Comparison of ENCODE assay signal across 10 cellular contexts in genomic region chr10:21888959-21889358, GRCh38.
A peak's percentile ranks its signal among the peaks of the same experiment; 100 is the strongest.
DNase-seq lines count a peak whose midpoint lies in the region; ATAC-seq lines count a peak whose summit lies in the region.
"Had no signal": no experiment of that assay in that cellular context is flagged by ENCODE, and none has a peak within 500 bp of the region (broad histone marks: within the 10 kb centered on the region; RNA-seq: fewer than 3 reads in every experiment).

No MANE protein-coding gene starts in this region.

- peaks cover 60 to 63% (median 61%) of the 10 kb centered on the region in 3 donors for H3K4me1 Mint-ChIP-seq in CD8-positive, alpha-beta memory T cell
- H3K4me1 Mint-ChIP-seq in T-cell: peaks cover 35 to 46% (median 38%) of the 10 kb centered on the region in 3 donors

- peaks cover 25% of the 10 kb centered on the region for H3K4me1 ChIP-seq in CD8-positive, alpha-beta memory T cell (ENCODE audit: insufficient read depth, low read length)
- no peaks in the 10 kb centered on the region for H3K4me1 ChIP-seq in GM23248 (ENCODE audit: insufficient read depth)
- H3K4me1 ChIP-seq in HAP-1: no peaks in the 10 kb centered on the region; the same call in 1 of the 2 replicates

- in situ Hi-C loops in GM23248 (cut with MboI) (no loop called here), ACHN (cut with HindIII; ENCODE audit: low pct_ligation_motif_present, low pct_unique_long_range_greater_than_20kb, low sequenced_read_pairs) (no loop called here), HAP-1 (cut with MboI; ENCODE audit: low sequenced_read_pairs) (no loop called here)

- CTCF ChIA-PET in CD8-positive, alpha-beta memory T cell (lab: Charles Lee): no interaction called here
- CTCF ChIA-PET in T-cell (lab: Charles Lee): interaction anchor here (0.6 to 0.7 kb wide), 4 partner anchors 11 to 73 kb away, joined by 3 to 7 read pairs (median 4); no protein-coding TSS in a partner anchor

- H3K9ac ChIP-seq in GM23248: no peak overlapping the region

- H3K9me3 Mint-ChIP-seq in CD8-positive, alpha-beta memory T cell: peaks cover 4 to 31% (median 28%) of the 10 kb centered on the region in 5 donors
- peaks cover 23 to 37% (median 32%) of the 10 kb centered on the region in 3 donors for H3K9me3 Mint-ChIP-seq in T-cell

- H3K4me3 ChIP-seq in CD8-positive, alpha-beta memory T cell (ENCODE audit: low read length): no peak overlapping the region
- H3K4me3 ChIP-seq in GM23248 (no peak overlapping the region), HAP-1 (no peak overlapping the region)
- H3K4me3 ChIP-seq: MG63 had no signal

- WGBS in GM23248 (ENCODE audit: low coverage in 1 of 2, low lambda C conversion rate in 2 of 2, missing lambda C conversion rate in 2 of 2), 2 experiments: 72 to 81% methylated on average over 5 of the region's 5 CpGs

- H3F3A ChIP-seq in GM23248 (ENCODE audit: insufficient read depth): no peaks in the 10 kb centered on the region

- H3K9me2 ChIP-seq in GM23248 (ENCODE audit: insufficient read depth): no peaks in the 10 kb centered on the region

- H3K36me3 Mint-ChIP-seq in CD8-positive, alpha-beta memory T cell: peaks cover 11 to 49% (median 40%) of the 10 kb centered on the region in 3 donors
- peaks cover 43% of the 10 kb centered on the region for H3K36me3 Mint-ChIP-seq in T-cell

- H2AFZ ChIP-seq in GM23248: no peak overlapping the region

- H3K79me2 ChIP-seq in GM23248 (ENCODE audit: insufficient read depth): peaks cover 28% of the 10 kb centered on the region

- ATAC-seq in HG02970 (IDR thresholded peaks at IDR 0.05; ENCODE audit: low FRiP score, unreplicated experiment) (peak; percentile 88), T-cell (replicated peaks in 1 of 4) (peak; percentile 52 to 85 (median 77))

- no peak overlapping the region for H3K27ac ChIP-seq in CD8-positive, alpha-beta memory T cell (ENCODE audit: low read depth, low read length)
- H3K27ac ChIP-seq in GM23248: no peak overlapping the region
- H3K27ac ChIP-seq: VCaP had no signal

- H3K9me3 ChIP-seq in CD8-positive, alpha-beta memory T cell (ENCODE audit: low read length): no peaks in the 10 kb centered on the region
- peaks cover 6% of the 10 kb centered on the region for H3K9me3 ChIP-seq in GM23248 (ENCODE audit: low read depth)
- H3K9me3 ChIP-seq in HAP-1: no peaks in the 10 kb centered on the region

- no peaks in the 10 kb centered on the region for H3K27me3 ChIP-seq in CD8-positive, alpha-beta memory T cell (ENCODE audit: insufficient read depth, low read length, poor library complexity, severe bottlenecking)
- H3K27me3 ChIP-seq in GM23248 (replicated peaks; ENCODE audit: insufficient read depth): no peaks in the 10 kb centered on the region
- no peaks in the 10 kb centered on the region for H3K27me3 ChIP-seq in HAP-1 (ENCODE audit: low read depth)
- H3K27me3 ChIP-seq: MG63 had no signal

- POLR2A ChIA-PET in CD8-positive, alpha-beta memory T cell (lab: Charles Lee): no interaction called here
- POLR2A ChIA-PET in T-cell (lab: Charles Lee): interaction anchor here in 1 of 2 donors (0.5 to 0.6 kb wide), 2 partner anchors 117 to 856 kb away, joined by 3 to 4 read pairs; no protein-coding TSS in a partner anchor

- DNase-seq in CD8-positive, alpha-beta memory T cell: peak in 1 of 5 donors; percentile 5
- peak; percentile 19 for DNase-seq in GM19238 (ENCODE audit: insufficient read length, low spot score)
- DNase-seq in T-cell: peak in 15 of 34 experiments; percentile 2 to 38 (median 9)
- DNase-seq in GM23248: no peak
- DNase-seq in ACHN: no peak
- DNase-seq in activated effector memory CD4-positive, alpha-beta T cell treated with Interleukin-2 at 50 U/mL for 16 hours: no peak
- no peak for DNase-seq in HAP-1 (ENCODE audit: low spot score in 2 of 2)
- DNase-seq: MG63 had no signal

- H3K27ac Mint-ChIP-seq in CD8-positive, alpha-beta memory T cell: peak overlapping the region in 3 of 8 donors; percentile 2 to 40 (median 12)
- peak overlapping the region in 1 of 2 donors; percentile 22 for H3K27ac Mint-ChIP-seq in T-cell

- H3K4me2 ChIP-seq in GM23248 (ENCODE audit: unreplicated experiment): no peak overlapping the region

- no peaks in the 10 kb centered on the region for H3K36me3 ChIP-seq in CD8-positive, alpha-beta memory T cell (ENCODE audit: insufficient read depth, low read length)
- H3K36me3 ChIP-seq in GM23248 (ENCODE audit: low read depth) (no peaks in the 10 kb centered on the region; the same call in 1 of the 2 replicates), HAP-1 (replicated peaks) (no peaks in the 10 kb centered on the region)
- H3K36me3 ChIP-seq: MG63 had no signal

- 0 out of 2 replicates have a peak, but pooled peaks cover 3% of the 10 kb centered on the region for H4K20me1 ChIP-seq in GM23248 (ENCODE audit: insufficient read depth)

- peak overlapping the region in 6 of 7 donors; percentile 51 to 76 (median 59) for H3K4me3 Mint-ChIP-seq in CD8-positive, alpha-beta memory T cell
- H3K4me3 Mint-ChIP-seq in T-cell: peak overlapping the region in 1 of 3 donors; percentile 52

- H3K27me3 Mint-ChIP-seq in CD8-positive, alpha-beta memory T cell: no peaks in the 10 kb centered on the region
- no peaks in the 10 kb centered on the region for H3K27me3 Mint-ChIP-seq in T-cell
